9 cellular contexts compared by ENCODE assay signal in the genomic region with DNA sequence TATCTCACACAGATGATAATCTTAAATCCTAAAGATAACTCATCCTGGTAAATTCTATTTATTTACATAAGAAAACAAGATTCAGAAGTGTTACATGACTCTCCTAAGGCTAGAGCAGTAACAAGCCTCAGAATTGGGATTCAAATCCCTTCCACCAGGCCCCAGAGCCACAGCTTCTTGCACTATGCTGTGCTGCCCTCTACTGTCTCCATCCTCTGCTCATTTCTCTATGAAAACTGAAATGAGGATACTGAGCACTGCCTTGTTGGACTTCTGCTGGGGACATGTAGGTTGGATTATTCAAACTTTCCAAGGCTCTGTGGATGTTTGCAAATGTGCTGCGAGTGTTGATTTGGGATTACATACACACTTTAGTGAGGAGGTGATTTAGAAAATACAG. TPM values are rescaled to one million over a fixed set of nuclear protein-coding genes. Genes with fewer than 3 reads are reported as not detected.
A peak's percentile ranks its signal among the peaks of the same experiment; 100 is the strongest.
DNase-seq lines count a peak whose midpoint lies in the region; ATAC-seq and TF ChIP-seq lines count a peak whose summit lies in the region.
"Had no signal": no experiment of that assay in that cellular context is flagged by ENCODE, and none has a peak within 500 bp of the region (broad histone marks: within the 10 kb centered on the region; RNA-seq: fewer than 3 reads in every experiment).

No MANE protein-coding gene starts in this region.

- H3K4me3 Mint-ChIP-seq in endodermal cell (no peak overlapping the region), mesothelial cell of epicardium (no peak overlapping the region)

- H3K4me1 Mint-ChIP-seq in endodermal cell = no peaks in the 10 kb centered on the region
- no peaks in the 10 kb centered on the region for H3K4me1 Mint-ChIP-seq in mesothelial cell of epicardium

- no peaks in the 10 kb centered on the region for H3K27me3 ChIP-seq in PC-3 (ENCODE audit: low read length)
- no peaks in the 10 kb centered on the region for H3K27me3 ChIP-seq in endodermal cell (ENCODE audit: control insufficient read depth, insufficient read depth, low read length, poor library complexity, severe bottlenecking)

- H3K36me3 ChIP-seq in PC-3 (ENCODE audit: low read depth, low read length) (peaks cover 30% of the 10 kb centered on the region), endodermal cell (ENCODE audit: control insufficient read depth, insufficient read depth, low read length) (peaks cover 18% of the 10 kb centered on the region)

- WGBS in endodermal cell (ENCODE audit: insufficient coverage in 1 of 2, insufficient read length in 1 of 2), 2 experiments = 78% methylated on average over 1 of the region's 1 CpG; no CpG with 5 or more reads in 1 of the 2 experiments

- H3K9me3 ChIP-seq in PC-3 (ENCODE audit: low read length) (no peaks in the 10 kb centered on the region), endodermal cell (ENCODE audit: control insufficient read depth, low read length) (no peaks in the 10 kb centered on the region)

- intact Hi-C loops in PC-3 (cut with micrococcal nuclease) = loop anchor here (2.0 to 10.0 kb wide), 2 partner anchors 16 to 98 kb away; no protein-coding TSS in a partner anchor

- H3K4me2 ChIP-seq in PC-3 (ENCODE audit: low read length) = no peak overlapping the region

- no peak overlapping the region for H3K27ac ChIP-seq in PC-3 (ENCODE audit: low read length)
- H3K27ac ChIP-seq in endodermal cell (ENCODE audit: low read depth, low read length) = no peak overlapping the region

- H3K4me3 ChIP-seq in PC-3 (ENCODE audit: low read length) = no peak overlapping the region
- H3K4me3 ChIP-seq in endodermal cell (ENCODE audit: low read length) = no peak overlapping the region
- H3K4me3 ChIP-seq: lung had no signal

- no peak overlapping the region for H3K9ac ChIP-seq in PC-3 (ENCODE audit: low read length)
- H3K9ac ChIP-seq in endodermal cell (ENCODE audit: extremely low read depth, low read length, poor library complexity, severe bottlenecking) = no peak overlapping the region

- no peaks in the 10 kb centered on the region for H3K79me2 ChIP-seq in PC-3 (ENCODE audit: low read length)

- no peak overlapping the region for H2AFZ ChIP-seq in PC-3 (ENCODE audit: low read length)

- no peaks in the 10 kb centered on the region for H3K9me2 ChIP-seq in PC-3 (replicated peaks; ENCODE audit: low read length)

- CTCF ChIA-PET in PC-3 (lab: Charles Lee) = interaction anchor here (0.5 kb wide), 1 partner anchor 56 kb away, joined by 3 read pairs; no protein-coding TSS in a partner anchor

- H4K20me1 ChIP-seq in PC-3 (ENCODE audit: low read length) = no peaks in the 10 kb centered on the region

- H3K4me1 ChIP-seq in PC-3 (ENCODE audit: insufficient read depth, low read length) = no peaks in the 10 kb centered on the region
- no peaks in the 10 kb centered on the region for H3K4me1 ChIP-seq in endodermal cell (ENCODE audit: control insufficient read depth, insufficient read depth, low read length)

- H3K36me3 Mint-ChIP-seq in endodermal cell (ENCODE audit: low read depth) (peaks cover 7% of the 10 kb centered on the region), mesothelial cell of epicardium (peaks cover 24% of the 10 kb centered on the region)

- no peak for TF ChIP-seq POLR2A in GM18505 (IDR thresholded peaks at IDR 0.05; ENCODE audit: borderline replicate concordance, extremely low read depth, insufficient read depth, insufficient read length)

- TF ChIP-seq CTCF in PC-3 (conservative IDR thresholded peaks at IDR 0.05; ENCODE audit: low read depth, low read length) (peak; percentile 79), endodermal cell (conservative IDR thresholded peaks at IDR 0.05) (peak; percentile 75), mesothelial cell of epicardium (IDR thresholded peaks at IDR 0.05; ENCODE audit: unreplicated experiment) (no peak)

- BruUV-seq in PC-3 (replicated peaks; lab: Mats Ljungman, UMichigan) = no TSS peak

- POLR2A ChIA-PET in PC-3 (lab: Charles Lee; ENCODE audit: unreplicated experiment) = no interaction called here

- H3K27ac Mint-ChIP-seq in endodermal cell = no peak overlapping the region
- no peak overlapping the region for H3K27ac Mint-ChIP-seq in mesothelial cell of epicardium

- peak; percentile 61 for ATAC-seq in GM18505 (IDR thresholded peaks at IDR 0.05; ENCODE audit: unreplicated experiment)
- ATAC-seq in HG03565 (IDR thresholded peaks at IDR 0.05; ENCODE audit: unreplicated experiment) = peak; percentile 60
- peak; percentile 94 for ATAC-seq in PC-3
- no peak for ATAC-seq in GM19035 (IDR thresholded peaks at IDR 0.05; ENCODE audit: unreplicated experiment)

- DNase-seq in AML-193 (lab: John Stamatoyannopoulos, UW) = peak; percentile 25 to 38
- DNase-seq in PC-3 = peak; percentile 67
- DNase-seq in endodermal cell = peak; percentile 79
- peak; percentile 10 for DNase-seq in occipital lobe (lab: John Stamatoyannopoulos, UW)
- DNase-seq in mesothelial cell of epicardium (ENCODE audit: low spot score in 2 of 2, unreplicated experiment in 2 of 2) = no peak

- H3F3A ChIP-seq in PC-3 (ENCODE audit: low read length, unreplicated experiment) = no peaks in the 10 kb centered on the region

- no peaks in the 10 kb centered on the region for H3K9me3 Mint-ChIP-seq in endodermal cell
- no peaks in the 10 kb centered on the region for H3K9me3 Mint-ChIP-seq in mesothelial cell of epicardium

- H3K27me3 Mint-ChIP-seq in endodermal cell (ENCODE audit: insufficient read depth) = no peaks in the 10 kb centered on the region
- H3K27me3 Mint-ChIP-seq in mesothelial cell of epicardium (ENCODE audit: low read depth) = no peaks in the 10 kb centered on the region

RNA-seq across cellular contexts. Expression of a gene that starts 23.5 kb away (rescaled TPM):
- total RNA-seq in PC-3 (2014; rRNA removed) = not detected in 2 replicates
- total RNA-seq in endodermal cell = under 1 TPM in 1 of 2 donors, not detected in 1; 0.09 TPM
- polyA plus RNA-seq in endodermal cell (2013, experiment 1 of 2) = not detected
- polyA plus RNA-seq in endodermal cell (2013, experiment 2 of 2) = not detected
- not detected for total RNA-seq in occipital lobe
- 0.07 to 0.22 TPM (median 0.13 TPM) in 3 replicates for total RNA-seq in mesothelial cell of epicardium

Comparison
In these comparisons a context has a peak if more than half of its experiments do, and no peak if none do; other contexts are left out.
1. DNase-seq: peak in AML-193 (2 of 2), PC-3 (single experiment), endodermal cell (single experiment) and occipital lobe (single experiment); none in mesothelial cell of epicardium (0 of 2).